In genomic region chr1:174931214-174931613, GRCh38 we compare ENCODE assay signal across 19 cellular contexts.
DNase-seq lines count a peak whose midpoint lies in the region; ATAC-seq and TF ChIP-seq lines count a peak whose summit lies in the region.
"Had no signal": no experiment of that assay in that cellular context is flagged by ENCODE, and none has a peak within 500 bp of the region (broad histone marks: within the 10 kb centered on the region; RNA-seq: fewer than 3 reads in every experiment).

No MANE protein-coding gene starts in this region.

- no peaks in the 10 kb centered on the region for H3K9me3 Mint-ChIP-seq in MCF 10A (ENCODE audit: unreplicated experiment)
- no peaks in the 10 kb centered on the region for H3K9me3 Mint-ChIP-seq in brain
- H3K9me3 Mint-ChIP-seq in osteocyte (ENCODE audit: unreplicated experiment), result no peaks in the 10 kb centered on the region
- H3K9me3 Mint-ChIP-seq: CD4-positive, alpha-beta T cell; IgD-negative memory B cell had no signal

- H3K27ac Mint-ChIP-seq in MCF 10A (ENCODE audit: low read depth, unreplicated experiment) (no peak overlapping the region), brain (peak overlapping the region in 3 of 5 experiments; percentile 55 to 73 (median 66)), osteocyte (ENCODE audit: unreplicated experiment) (no peak overlapping the region)
- H3K27ac Mint-ChIP-seq: CD4-positive, alpha-beta T cell; IgD-negative memory B cell had no signal

- H3K27me3 ChIP-seq in mammary epithelial cell (ENCODE audit: insufficient read depth, low read length) (no peaks in the 10 kb centered on the region), MG63 (no peaks in the 10 kb centered on the region)
- H3K27me3 ChIP-seq: BE2C had no signal

- intact Hi-C loops in mammary epithelial cell (cut with micrococcal nuclease), result no loop called here
- intact Hi-C loops in MCF 10A (cut with micrococcal nuclease), result no loop called here

- no peaks in the 10 kb centered on the region for H3K79me2 ChIP-seq in mammary epithelial cell (ENCODE audit: insufficient read depth, low read length)

- dilution Hi-C loops in mammary epithelial cell (cut with HindIII; ENCODE audit: low sequenced_read_pairs), result no loop called here

- in situ Hi-C loops in mammary epithelial cell (cut with MboI; ENCODE audit: low sequenced_read_pairs in 2 of 2), result no loop called here

- H3K4me1 Mint-ChIP-seq in MCF 10A (ENCODE audit: insufficient read depth, unreplicated experiment) (no peaks in the 10 kb centered on the region), brain (peaks cover 20% of the 10 kb centered on the region), osteocyte (ENCODE audit: unreplicated experiment) (no peaks in the 10 kb centered on the region)

- no peaks in the 10 kb centered on the region for H4K20me1 ChIP-seq in mammary epithelial cell (ENCODE audit: insufficient read depth, low read length)

- ATAC-seq in HG03159 (IDR thresholded peaks at IDR 0.05; ENCODE audit: unreplicated experiment), result no peak

- no peak overlapping the region for H3K27ac ChIP-seq in mammary epithelial cell (ENCODE audit: insufficient read depth, low read depth, low read length)

- H3K4me2 ChIP-seq in mammary epithelial cell (ENCODE audit: insufficient read depth, low read depth, low read length), result peak overlapping the region; percentile 30

- H3K36me3 ChIP-seq in mammary epithelial cell (ENCODE audit: insufficient read depth, low read length) (peaks cover 2% of the 10 kb centered on the region), MG63 (no peaks in the 10 kb centered on the region)
- H3K36me3 ChIP-seq: BE2C had no signal

- no peak for TF ChIP-seq CTCF in mammary epithelial cell (conservative IDR thresholded peaks at IDR 0.05 in 1 of 2, IDR thresholded peaks at IDR 0.05 in 1 of 2; ENCODE audit: extremely low read depth in 1 of 2, insufficient read depth in 1 of 2, low read depth in 1 of 2, low read length in 2 of 2)
- TF ChIP-seq CTCF in MCF 10A (IDR thresholded peaks at IDR 0.05; ENCODE audit: unreplicated experiment), result no peak
- TF ChIP-seq CTCF in brain (conservative IDR thresholded peaks at IDR 0.05), result no peak
- no peak for TF ChIP-seq CTCF in osteocyte (IDR thresholded peaks at IDR 0.05)

- H2AFZ ChIP-seq in mammary epithelial cell (ENCODE audit: low read depth, low read length), result peak overlapping the region; percentile 48

- WGBS in mammary epithelial cell (ENCODE audit: low coverage, missing lambda C conversion rate), result 0% methylated on average over 1 of the region's 1 CpG

- H3K4me3 ChIP-seq in mammary epithelial cell (replicated peaks in 1 of 3; ENCODE audit: insufficient read depth in 1 of 3, low read depth in 2 of 3, low read length in 3 of 3) (no peak overlapping the region), MG63 (no peak overlapping the region)

- H3K9ac ChIP-seq in mammary epithelial cell (ENCODE audit: insufficient read depth, low read length), result no peak overlapping the region

- CTCF ChIA-PET in mammary epithelial cell (lab: Charles Lee; ENCODE audit: low non-redundant PET) (no interaction called here), MCF 10A (lab: Yijun Ruan, JAX) (interaction anchor here (0.6 to 1.5 kb wide), 3 partner anchors 12 to 57 kb away, joined by 3 to 5 read pairs (median 4); no protein-coding TSS in a partner anchor)

- peak; percentile 15 for DNase-seq in mammary epithelial cell
- DNase-seq in MCF 10A (ENCODE audit: unreplicated experiment), result no peak
- peak; percentile 46 for DNase-seq in medulla oblongata (ENCODE audit: extremely low spot score)
- DNase-seq in osteocyte (ENCODE audit: extremely low spot score, unreplicated experiment), result no peak
- no peak for DNase-seq in stimulated activated CD4-positive, alpha-beta T cell treated with anti-CD3 and anti-CD28 coated beads, Interleukin-4, amount 100 ng/mL, for 1 hour
- no peak for DNase-seq in MG63
- DNase-seq: 8988T; BE2C; CD4-positive, alpha-beta T cell; DMS79; GF-D8; Kasumi-1; NCI-H187; NCI-H226; NCI-H526; SHP77 had no signal

- H3K27me3 Mint-ChIP-seq in MCF 10A (ENCODE audit: insufficient read depth, unreplicated experiment) (no peaks in the 10 kb centered on the region), brain (no peaks in the 10 kb centered on the region), osteocyte (ENCODE audit: unreplicated experiment) (no peaks in the 10 kb centered on the region)
- H3K27me3 Mint-ChIP-seq: CD4-positive, alpha-beta T cell; IgD-negative memory B cell had no signal

- H3K4me3 Mint-ChIP-seq in MCF 10A (ENCODE audit: unreplicated experiment) (no peak overlapping the region), brain (no peak overlapping the region), osteocyte (ENCODE audit: unreplicated experiment) (no peak overlapping the region)
- H3K4me3 Mint-ChIP-seq: CD4-positive, alpha-beta T cell; IgD-negative memory B cell had no signal

- POLR2A ChIA-PET in MCF 10A (lab: Yijun Ruan, JAX), result interaction anchor here (0.6 to 1.5 kb wide), 7 partner anchors 11 to 169 kb away, joined by 3 to 4 read pairs (median 3); no protein-coding TSS in a partner anchor

- BruUV-seq in mammary epithelial cell (replicated peaks; lab: Mats Ljungman, UMichigan) (no TSS peak), MCF 10A (replicated peaks; lab: Mats Ljungman, UMichigan) (no TSS peak)

- H3K9me3 ChIP-seq in mammary epithelial cell (replicated peaks; ENCODE audit: insufficient read depth, low read length) (no peaks in the 10 kb centered on the region), MG63 (no peaks in the 10 kb centered on the region)
- H3K9me3 ChIP-seq: BE2C had no signal

- no peaks in the 10 kb centered on the region for H3K36me3 Mint-ChIP-seq in MCF 10A (ENCODE audit: insufficient read depth, unreplicated experiment)
- H3K36me3 Mint-ChIP-seq in brain, result no peaks in the 10 kb centered on the region
- H3K36me3 Mint-ChIP-seq in osteocyte (ENCODE audit: unreplicated experiment), result no peaks in the 10 kb centered on the region

- no peaks in the 10 kb centered on the region for H3K4me1 ChIP-seq in mammary epithelial cell (ENCODE audit: insufficient read depth, low read length)
- H3K4me1 ChIP-seq: BE2C had no signal

Comparison
In these comparisons a context has a peak if more than half of its experiments do, and no peak if none do; other contexts are left out.
1. DNase-seq: peak in mammary epithelial cell (single experiment) and medulla oblongata (single experiment); none in MCF 10A (single experiment), osteocyte (single experiment), stimulated activated CD4-positive, alpha-beta T cell treated with anti-CD3 and anti-CD28 coated beads, Interleukin-4, amount 100 ng/mL, for 1 hour (single experiment) and MG63 (single experiment).
2. H3K27ac Mint-ChIP-seq: peak in brain (3 of 5); none in MCF 10A (single experiment) and osteocyte (single experiment).